21 cellular contexts compared by ENCODE assay signal in genomic region chr7:70091362-70091761, GRCh38.
"Had no signal": no experiment of that assay in that cellular context is flagged by ENCODE, and none has a peak within 500 bp of the region (broad histone marks: within the 10 kb centered on the region; RNA-seq: fewer than 3 reads in every experiment).

No MANE protein-coding gene starts in this region.

- DNase-seq: dorsolateral prefrontal cortex; effector CD8-positive, alpha-beta T cell; foreskin melanocyte; heart left ventricle; hypothalamus; kidney glomerular epithelial cell; mammary epithelial cell; mucosa of descending colon; naive thymus-derived CD8-positive, alpha-beta T cell; nucleus accumbens; ovary; right cardiac atrium; small intestine; stimulated activated CD4-positive, alpha-beta T cell treated with anti-CD3 and anti-CD28 coated beads, Interleukin-12 subunit alpha, Interleukin-12 subunit beta, amount 100 ng/mL, for 4 hours; stimulated activated naive CD4-positive, alpha-beta T cell; stomach; substantia nigra; transverse colon had no signal

- H3K4me2 ChIP-seq: neural progenitor cell had no signal

- H3K36me3 ChIP-seq: heart left ventricle, neural progenitor cell, ovary, stomach, thoracic aorta, transverse colon had no signal

- H3K27me3 ChIP-seq: dorsolateral prefrontal cortex, heart left ventricle, neural progenitor cell, ovary, stomach, transverse colon had no signal

- H3K9me3 ChIP-seq: thoracic aorta, transverse colon had no signal

- ATAC-seq: heart left ventricle; mucosa of descending colon; naive thymus-derived CD8-positive, alpha-beta T cell; right cardiac atrium had no signal

- H3K27ac ChIP-seq: coronary artery, dorsolateral prefrontal cortex, heart left ventricle, neural progenitor cell, ovary, stomach, thoracic aorta, transverse colon had no signal

- H2AFZ ChIP-seq: neural progenitor cell had no signal

- H3K4me3 ChIP-seq: coronary artery, heart left ventricle, mucosa of descending colon, neural progenitor cell, ovary, stomach, thoracic aorta, transverse colon had no signal
